ENCODE assay signal across 9 cellular contexts in genomic region chr16:12341423-12341822, GRCh38.
DNase-seq lines count a peak whose midpoint lies in the region; ATAC-seq and TF ChIP-seq lines count a peak whose summit lies in the region.
"Had no signal": no experiment of that assay in that cellular context is flagged by ENCODE, and none has a peak within 500 bp of the region (broad histone marks: within the 10 kb centered on the region; RNA-seq: fewer than 3 reads in every experiment).

No MANE protein-coding gene starts in this region.

- H3K27ac ChIP-seq in left lung, result no peak overlapping the region
- no peak overlapping the region for H3K27ac ChIP-seq in vagina

- H3K9me3 ChIP-seq in left lung (no peaks in the 10 kb centered on the region), vagina (no peaks in the 10 kb centered on the region)

- H3K27me3 ChIP-seq in left lung, result no peaks in the 10 kb centered on the region
- no peaks in the 10 kb centered on the region for H3K27me3 ChIP-seq in vagina

- H3K4me1 ChIP-seq in left lung, result no peaks in the 10 kb centered on the region
- H3K4me1 ChIP-seq in vagina, result no peaks in the 10 kb centered on the region

- no peaks in the 10 kb centered on the region for H3K36me3 ChIP-seq in left lung
- no peaks in the 10 kb centered on the region for H3K36me3 ChIP-seq in vagina

- ATAC-seq in left lung, result peak; percentile 33
- ATAC-seq: T-cell had no signal

- intact Hi-C loops in left lung (cut with DNase I) (no loop called here), vagina (cut with DNase I) (no loop called here)

- TF ChIP-seq CTCF in astrocyte of the spinal cord (IDR thresholded peaks at IDR 0.05; ENCODE audit: low read depth, low read length), result peak; percentile 34
- TF ChIP-seq CTCF in left lung (IDR thresholded peaks at IDR 0.05), result no peak
- TF ChIP-seq CTCF in vagina (IDR thresholded peaks at IDR 0.05), result no peak

- no peak for TF ChIP-seq POLR2A in vagina (IDR thresholded peaks at IDR 0.05)

- H3K4me3 ChIP-seq in astrocyte of the spinal cord (ENCODE audit: low read depth, low read length) (no peak overlapping the region), left lung (no peak overlapping the region), vagina (no peak overlapping the region)

- DNase-seq in COLO829 (ENCODE audit: low spot score), result peak; percentile 27
- peak; percentile 19 for DNase-seq in HPDE6-E6E7 (ENCODE audit: extremely low spot score)
- peak; percentile 52 for DNase-seq in astrocyte of the spinal cord (ENCODE audit: low read depth, low spot score)
- no peak for DNase-seq in left lung
- no peak for DNase-seq in NCI-H1105 treated with DMSO at 0.1 percent for 48 hours (lab: John Stamatoyannopoulos, UW)
- DNase-seq in UCSD-AML1 (lab: John Stamatoyannopoulos, UW; ENCODE audit: unreplicated experiment), result no peak
- no peak for DNase-seq in DMS 273 (lab: John Stamatoyannopoulos, UW; ENCODE audit: unreplicated experiment)
- no peak for DNase-seq in vagina (ENCODE audit: extremely low spot score in 2 of 2)
- DNase-seq: T-cell had no signal

- in situ Hi-C loops in astrocyte of the spinal cord (cut with HindIII; ENCODE audit: low sequenced_read_pairs), result no loop called here

Comparison
In these comparisons a context has a peak if more than half of its experiments do, and no peak if none do; other contexts are left out.
1. DNase-seq: peak in COLO829 (single experiment), HPDE6-E6E7 (single experiment) and astrocyte of the spinal cord (single experiment); none in left lung (0 of 2), NCI-H1105 treated with DMSO at 0.1 percent for 48 hours (single experiment), UCSD-AML1 (single experiment), DMS 273 (single experiment) and vagina (0 of 2).